ENCODE assay signal across 13 cellular contexts in the genomic region with DNA sequence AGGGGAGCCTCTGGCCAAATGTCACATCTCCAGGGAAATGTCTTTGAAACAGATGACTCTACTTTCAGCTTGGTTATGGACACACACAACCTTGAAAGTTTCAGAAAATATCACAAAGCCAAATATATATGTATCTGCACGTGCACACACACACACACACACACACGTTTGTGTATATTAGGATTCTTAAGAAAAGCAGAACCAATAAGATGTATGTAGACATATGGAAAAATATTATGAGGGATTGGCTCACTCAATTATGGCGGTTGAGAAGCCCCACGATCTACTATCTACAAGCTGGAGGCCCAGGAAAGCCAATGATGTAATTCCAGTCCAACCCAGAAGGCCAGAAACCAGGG.
DNase-seq lines count a peak whose midpoint lies in the region; ATAC-seq lines count a peak whose summit lies in the region.
"Had no signal": no experiment of that assay in that cellular context is flagged by ENCODE, and none has a peak within 500 bp of the region (broad histone marks: within the 10 kb centered on the region; RNA-seq: fewer than 3 reads in every experiment).

No MANE protein-coding gene starts in this region.

- H3K27me3 Mint-ChIP-seq in T-helper 2 cell treated with Interferon-gamma antibody and Interleukin-4, amounts not matched to agents 5 μg/mL and 100 μg/mL, for 36 hours (ENCODE audit: low read depth) = no peaks in the 10 kb centered on the region
- H3K27me3 Mint-ChIP-seq in dendritic cell treated with granulocyte-macrophage colony-stimulating factor and Interleukin-4, amounts not matched to agents 40 ng/mL and 50 ng/mL, for 4 days = peaks cover 19% of the 10 kb centered on the region

- DNase-seq in T-helper 2 cell treated with Interferon-gamma antibody and Interleukin-4, amounts not matched to agents 5 μg/mL and 100 μg/mL, for 36 hours (ENCODE audit: low spot score) = no peak
- DNase-seq in T-helper 2 cell (no peak), NCI-H1694 treated with DMSO at 0.1 percent for 48 hours (lab: John Stamatoyannopoulos, UW) (no peak), NCI-H1417 (lab: John Stamatoyannopoulos, UW) (no peak)
- DNase-seq: 8988T, foreskin melanocyte, NCI-H2029 treated with DMSO at 0.1 percent for 48 hours, NCI-H748 treated with DMSO at 0.1 percent for 48 hours had no signal

- ATAC-seq in GM21390 (IDR thresholded peaks at IDR 0.05; ENCODE audit: unreplicated experiment) = peak; percentile 5
- peak; percentile 0 for ATAC-seq in HG03060 (IDR thresholded peaks at IDR 0.05; ENCODE audit: low read depth, unreplicated experiment)
- no peak for ATAC-seq in HG03469 (IDR thresholded peaks at IDR 0.05; ENCODE audit: unreplicated experiment)
- ATAC-seq: Right ventricle myocardium inferior had no signal

- peak overlapping the region; percentile 35 for H3K4me3 Mint-ChIP-seq in T-helper 2 cell treated with Interferon-gamma antibody and Interleukin-4, amounts not matched to agents 5 μg/mL and 100 μg/mL, for 36 hours
- H3K4me3 Mint-ChIP-seq in dendritic cell treated with granulocyte-macrophage colony-stimulating factor and Interleukin-4, amounts not matched to agents 40 ng/mL and 50 ng/mL, for 4 days = no peak overlapping the region

- H3K9me3 Mint-ChIP-seq in T-helper 2 cell treated with Interferon-gamma antibody and Interleukin-4, amounts not matched to agents 5 μg/mL and 100 μg/mL, for 36 hours = no peaks in the 10 kb centered on the region
- no peaks in the 10 kb centered on the region for H3K9me3 Mint-ChIP-seq in dendritic cell treated with granulocyte-macrophage colony-stimulating factor and Interleukin-4, amounts not matched to agents 40 ng/mL and 50 ng/mL, for 4 days

- H3K27ac Mint-ChIP-seq in T-helper 2 cell treated with Interferon-gamma antibody and Interleukin-4, amounts not matched to agents 5 μg/mL and 100 μg/mL, for 36 hours = peak overlapping the region; percentile 88
- H3K27ac Mint-ChIP-seq in dendritic cell treated with granulocyte-macrophage colony-stimulating factor and Interleukin-4, amounts not matched to agents 40 ng/mL and 50 ng/mL, for 4 days = peak overlapping the region; percentile 83

- H3K4me1 Mint-ChIP-seq in T-helper 2 cell treated with Interferon-gamma antibody and Interleukin-4, amounts not matched to agents 5 μg/mL and 100 μg/mL, for 36 hours (ENCODE audit: low read depth) = peaks cover 66% of the 10 kb centered on the region
- H3K4me1 Mint-ChIP-seq in dendritic cell treated with granulocyte-macrophage colony-stimulating factor and Interleukin-4, amounts not matched to agents 40 ng/mL and 50 ng/mL, for 4 days (ENCODE audit: low read depth) = peaks cover 59% of the 10 kb centered on the region

- intact Hi-C loops in dendritic cell treated with granulocyte-macrophage colony-stimulating factor and Interleukin-4, amounts not matched to agents 40 ng/mL and 50 ng/mL, for 4 days (cut with micrococcal nuclease) = loop anchor here (2.0 to 5.0 kb wide), 2 partner anchors 48 to 72 kb away; no protein-coding TSS in a partner anchor

- peaks cover 9% of the 10 kb centered on the region for H3K36me3 Mint-ChIP-seq in T-helper 2 cell treated with Interferon-gamma antibody and Interleukin-4, amounts not matched to agents 5 μg/mL and 100 μg/mL, for 36 hours (ENCODE audit: low read depth)
- H3K36me3 Mint-ChIP-seq in dendritic cell treated with granulocyte-macrophage colony-stimulating factor and Interleukin-4, amounts not matched to agents 40 ng/mL and 50 ng/mL, for 4 days (ENCODE audit: low read depth) = no peaks in the 10 kb centered on the region
